ENCODE assay signal across 8 cellular contexts in the genomic region with DNA sequence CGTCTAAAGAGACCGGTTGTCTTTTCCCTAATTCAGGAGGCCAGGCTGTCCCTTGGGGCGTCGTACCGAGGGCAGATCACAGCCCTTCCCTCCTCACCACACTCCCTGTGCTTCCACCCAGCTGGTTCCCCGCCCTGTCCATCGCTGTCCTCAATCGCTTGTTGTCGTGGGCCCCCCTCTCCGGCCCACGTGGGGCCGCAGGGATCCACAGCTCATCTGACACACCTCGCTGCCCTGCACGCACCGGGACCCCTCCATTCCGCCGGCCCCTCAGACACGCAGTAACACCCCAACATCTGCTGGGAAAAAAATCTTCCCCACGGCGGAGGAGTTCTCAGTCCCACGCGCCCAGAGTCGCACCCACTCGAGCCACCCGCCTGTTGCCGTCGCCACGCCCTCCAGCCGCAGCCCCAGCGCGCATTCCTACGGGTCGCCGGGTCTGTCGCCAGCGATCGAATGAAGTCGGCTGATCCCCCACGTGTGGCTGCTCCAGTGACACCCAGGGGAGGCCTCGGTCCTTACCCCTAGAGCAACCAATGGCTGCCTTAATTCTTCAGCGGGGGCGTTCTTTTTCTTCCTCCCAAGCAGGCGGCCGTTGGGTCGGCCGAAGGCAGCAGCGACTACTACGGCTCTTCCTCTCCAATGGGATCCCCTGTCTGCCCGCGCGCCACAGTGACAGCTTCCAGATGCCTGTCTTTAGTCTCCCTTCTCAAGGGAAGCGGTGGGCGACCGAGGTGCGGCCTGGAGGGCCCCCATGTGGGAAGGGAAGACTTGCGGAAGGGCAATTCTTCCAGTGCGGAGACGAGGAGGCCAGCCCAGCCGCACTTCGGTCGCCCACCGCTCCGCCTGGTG. TPM values are rescaled to one million over a fixed set of nuclear protein-coding genes. Genes with fewer than 3 reads are reported as not detected.
DNase-seq lines count a peak whose midpoint lies in the region; ATAC-seq and TF ChIP-seq lines count a peak whose summit lies in the region.

No MANE protein-coding gene starts in this region.

- no peaks in the 10 kb centered on the region for H3K36me3 ChIP-seq in left ventricle myocardium inferior
- no peaks in the 10 kb centered on the region for H3K36me3 ChIP-seq in psoas muscle (ENCODE audit: insufficient read depth in 1 of 2, low read depth in 1 of 2)

- H3K4me1 Mint-ChIP-seq in T-cell, result peaks cover 14 to 25% (median 23%) of the 10 kb centered on the region in 3 donors

- POLR2A ChIA-PET in T-cell (lab: Charles Lee), result interaction anchor here in 1 of 2 donors (0.7 kb wide), 1 partner anchor 1435 kb away, joined by 4 read pairs; no protein-coding TSS in a partner anchor

- no peaks in the 10 kb centered on the region for H3K27me3 ChIP-seq in left ventricle myocardium inferior (ENCODE audit: low read depth)
- H3K27me3 ChIP-seq in psoas muscle (ENCODE audit: insufficient read depth in 3 of 3, low read length in 2 of 3), result no peaks in the 10 kb centered on the region

- no peaks in the 10 kb centered on the region for H3K9me3 Mint-ChIP-seq in T-cell

- WGBS in adipose tissue, 3 donors, result 5 to 6% (median 6%) methylated on average over 58 to 63 of the region's 63 CpGs
- WGBS in psoas muscle, 3 donors, result 2 to 4% (median 3%) methylated on average over 55 to 63 of the region's 63 CpGs

- H3K36me3 Mint-ChIP-seq in T-cell, result no peaks in the 10 kb centered on the region

- H3K27ac Mint-ChIP-seq in T-cell, result peak overlapping the region; percentile 22 to 63

- TF ChIP-seq CTCF in left ventricle myocardium inferior (IDR thresholded peaks at IDR 0.05; ENCODE audit: borderline replicate concordance) (no peak), psoas muscle (IDR thresholded peaks at IDR 0.05) (no peak)

- intact Hi-C loops in left ventricle myocardium inferior (cut with micrococcal nuclease) (no loop called here), psoas muscle (cut with DNase I) (loop anchor here in 1 of 2 donors (1.0 kb wide), 1 partner anchor 46 kb away; no protein-coding TSS in a partner anchor)

- peak overlapping the region; percentile 60 for H3K27ac ChIP-seq in adipose tissue (ENCODE audit: low read depth, low read length)
- peak overlapping the region; percentile 96 for H3K27ac ChIP-seq in left ventricle myocardium inferior (replicated peaks)
- H3K27ac ChIP-seq in psoas muscle, result peak overlapping the region; percentile 97

- CTCF ChIA-PET in T-cell (lab: Charles Lee), result interaction anchor here in 1 of 2 donors (0.6 kb wide), 1 partner anchor 96 kb away, joined by 3 read pairs; no protein-coding TSS in a partner anchor

- peaks cover 0 to 1% of the 10 kb centered on the region in 2 donors for H3K27me3 Mint-ChIP-seq in T-cell

- ATAC-seq in GM21825 (IDR thresholded peaks at IDR 0.05; ENCODE audit: unreplicated experiment), result peak; percentile 42
- peak; percentile 32 to 66 (median 50) for ATAC-seq in T-cell (replicated peaks in 1 of 4)
- ATAC-seq in psoas muscle, result peak; percentile 71 to 79 (median 73)

- DNase-seq in ELF-1 (ENCODE audit: low read depth, low spot score) (peak; percentile 90), Kasumi-1 (lab: John Stamatoyannopoulos, UW) (peak; percentile 84 to 92), T-cell (peak; percentile 33 to 75 (median 60)), left ventricle myocardium inferior (peak; percentile 74), psoas muscle (peak; percentile 77 to 89), KBM-7 (no peak)

- in situ Hi-C loops in KBM-7 (cut with MboI; ENCODE audit: low pct_unique_long_range_greater_than_20kb, low sequenced_read_pairs), result no loop called here

- H3K9me3 ChIP-seq in left ventricle myocardium inferior (replicated peaks) (no peaks in the 10 kb centered on the region), psoas muscle (no peaks in the 10 kb centered on the region)

- H3K4me1 ChIP-seq in left ventricle myocardium inferior, result peaks cover 54% of the 10 kb centered on the region
- peaks cover 18% of the 10 kb centered on the region for H3K4me1 ChIP-seq in psoas muscle

- H3K4me3 Mint-ChIP-seq in T-cell, result peak overlapping the region; percentile 86 to 94 (median 88)

- H3K4me3 ChIP-seq in left ventricle myocardium inferior (peak overlapping the region; percentile 95), psoas muscle (peak overlapping the region; percentile 92)

RNA-seq across cellular contexts. Expression of gene SEPTIN11, which starts 0.9 kb away (rescaled TPM):
- total RNA-seq in T-cell (10 to 100 TPM; 20.9 to 25.0 (median 22.8) TPM), left ventricle myocardium inferior (30.1 TPM), psoas muscle (10 to 100 TPM; 20.9 to 54.0 (median 35.1) TPM)
- polyA plus RNA-seq in adipose tissue (100 to 1,000 TPM in 1 of 3 donors, 10 to 100 TPM in 2; 12.2 to 136 (median 91.1) TPM), psoas muscle (10 to 100 TPM in 2 of 3 donors, 1 to 10 TPM in 1; 5.7 to 48.2 (median 21.5) TPM)

RNA-seq across cellular contexts. Expression of gene SOWAHB, which starts 50.7 kb away (rescaled TPM):
- total RNA-seq in T-cell, result under 1 TPM in 1 of 5 donors, not detected in 4; 0.09 TPM
- polyA plus RNA-seq in adipose tissue, result 1 to 10 TPM in 1 of 3 donors, under 1 TPM in 2; 0.11 to 2.8 (median 0.28) TPM
- not detected for total RNA-seq in left ventricle myocardium inferior
- total RNA-seq in psoas muscle, result under 1 TPM in 1 of 4 donors, not detected in 3; 0.09 TPM
- under 1 TPM in 1 of 3 donors, not detected in 2; 0.03 TPM for polyA plus RNA-seq in psoas muscle
